ENCODE assay signal across 34 cellular contexts in the genomic region with DNA sequence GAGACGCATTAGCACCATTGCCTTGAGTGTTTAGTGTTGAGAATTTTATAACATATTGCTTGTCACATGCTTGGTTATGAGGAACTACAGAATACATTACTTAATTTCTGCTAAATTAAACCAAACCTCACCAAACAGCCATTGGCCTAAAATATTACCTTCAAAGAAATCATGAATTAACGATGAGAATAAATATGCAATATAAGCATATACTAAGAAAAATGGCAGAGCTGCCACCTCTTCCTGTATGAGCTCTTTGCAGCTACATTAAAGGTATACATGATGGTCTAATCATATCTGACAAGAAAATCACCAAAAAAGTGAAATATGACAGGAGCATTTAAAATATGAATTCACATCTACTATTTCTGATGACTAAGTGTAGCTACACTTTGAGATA.
"Had no signal": no experiment of that assay in that cellular context is flagged by ENCODE, and none has a peak within 500 bp of the region (broad histone marks: within the 10 kb centered on the region; RNA-seq: fewer than 3 reads in every experiment).

No MANE protein-coding gene starts in this region.

- FAIRE-seq: astrocyte, bronchial epithelial cell had no signal

- H3K27me3 ChIP-seq: adrenal gland, ascending aorta, body of pancreas, brain microvascular endothelial cell, breast epithelium, cardiac muscle cell had no signal

- H3K36me3 ChIP-seq: adrenal gland, ascending aorta, brain microvascular endothelial cell, breast epithelium, cardiac muscle cell had no signal

- H3K9me3 ChIP-seq: adrenal gland, body of pancreas had no signal

- H3K27ac ChIP-seq: adrenal gland, ascending aorta, body of pancreas, brain microvascular endothelial cell, breast epithelium, cardiac muscle cell had no signal

- H3K4me3 ChIP-seq: adrenal gland, ascending aorta, body of pancreas, breast epithelium, cardiac muscle cell had no signal

- ATAC-seq: activated naive CD4-positive, alpha-beta T cell treated with anti-CD3 and anti-CD28 coated beads, Interleukin-2, amount 50 U/mL, for 72 hours; activated naive CD8-positive, alpha-beta T cell treated with anti-CD3 and anti-CD28 coated beads, Interleukin-2, amount 50 U/mL, for 24 hours; activated T-cell treated with anti-CD3 and anti-CD28 coated beads, Interleukin-2, amount 50 U/mL, for 4 hours; activated T-cell treated with anti-CD3 and anti-CD28 coated beads, Interleukin-2, amount 50 U/mL, for 72 hours; activated T-helper 17 cell treated with anti-CD3 and anti-CD28 coated beads, Interleukin-2, amount 50 U/mL, for 72 hours; body of pancreas had no signal

- DNase-seq: activated effector memory CD4-positive, alpha-beta T cell treated with anti-CD3 and anti-CD28 coated beads, Interleukin-2, amount 50 U/mL, for 16 hours; activated effector memory CD4-positive, alpha-beta T cell treated with Interleukin-2 at 50 U/mL for 16 hours; activated gamma-delta T cell; activated gamma-delta T cell treated with Interleukin-2 at 50 U/mL for 16 hours; activated naive CD4-positive, alpha-beta T cell; activated naive CD4-positive, alpha-beta T cell treated with anti-CD3 and anti-CD28 coated beads for 36 hours; activated naive CD4-positive, alpha-beta T cell treated with anti-CD3 and anti-CD28 coated beads, Interleukin-2, amount 10 ng/mL, durations not matched to agents 7 days and 5 days; activated naive CD4-positive, alpha-beta T cell treated with anti-CD3 and anti-CD28 coated beads, Interleukin-2, amount 50 U/mL, for 16 hours; activated naive CD4-positive, alpha-beta T cell treated with Interleukin-2 at 50 U/mL for 16 hours; activated naive CD8-positive, alpha-beta T cell treated with anti-CD3 and anti-CD28 coated beads for 36 hours; activated naive CD8-positive, alpha-beta T cell treated with anti-CD3 and anti-CD28 coated beads, Interleukin-2, amount 10 ng/mL, durations not matched to agents 7 days and 5 days; activated naive CD8-positive, alpha-beta T cell treated with anti-CD3 and anti-CD28 coated beads, Interleukin-2, amount 50 U/mL, for 24 hours; activated T-cell treated with anti-CD3 and anti-CD28 coated beads, Interleukin-2, amount 50 U/mL, for 1 hour; activated T-cell treated with anti-CD3 and anti-CD28 coated beads, Interleukin-2, amount 50 U/mL, for 24 hours; activated T-cell treated with anti-CD3 and anti-CD28 coated beads, Interleukin-2, amount 50 U/mL, for 4 hours; activated T-cell treated with anti-CD3 and anti-CD28 coated beads, Interleukin-2, amount 50 U/mL, for 48 hours; activated T-cell treated with anti-CD3 and anti-CD28 coated beads, Interleukin-2, amount 50 U/mL, for 72 hours; adrenal gland; amniotic stem cell; amygdala; anterior cingulate cortex; aorta; body of pancreas; brain microvascular endothelial cell; caudate nucleus; central memory CD4-positive, alpha-beta T cell; cerebellar nuclear complex had no signal

- H3K4me1 ChIP-seq: breast epithelium had no signal
